ENCODE assay signal across 7 cellular contexts in the genomic region with DNA sequence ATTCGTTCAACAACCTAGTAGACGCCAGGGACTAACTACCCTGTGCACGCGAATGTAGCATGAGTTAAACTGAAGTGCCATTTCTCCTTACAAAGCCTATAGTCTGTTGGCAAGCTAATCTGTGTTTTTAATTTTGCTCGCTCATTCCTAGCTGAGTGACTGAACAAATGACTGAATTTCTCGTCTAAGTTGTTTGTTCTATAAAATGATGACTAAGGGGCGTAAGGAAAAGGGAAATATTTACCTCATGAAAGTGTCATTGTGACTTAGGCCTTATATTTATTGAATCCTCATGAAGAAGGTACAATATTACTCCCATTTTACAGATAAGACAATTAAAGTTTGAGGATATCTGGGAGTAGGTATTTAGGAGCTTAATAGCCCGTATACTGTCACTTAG.
"Had no signal": no experiment of that assay in that cellular context is flagged by ENCODE, and none has a peak within 500 bp of the region (broad histone marks: within the 10 kb centered on the region; RNA-seq: fewer than 3 reads in every experiment).

No MANE protein-coding gene starts in this region.

- H3K4me3 ChIP-seq: GM23338, HAP-1 had no signal

- H3K36me3 ChIP-seq: HAP-1 had no signal

- H3K4me2 ChIP-seq: GM23338 had no signal

- H3K4me1 ChIP-seq: HAP-1 had no signal

- FAIRE-seq: H1, HepG2 had no signal

- DNase-seq: KBM-7 had no signal

- H3K9me3 ChIP-seq: HAP-1 had no signal

- H3K27ac ChIP-seq: HL-60 had no signal

- H2AFZ ChIP-seq: GM23338 had no signal

- ATAC-seq: GM23338, HCT116, HepG2 had no signal
